In genomic region chr2:202121532-202122166, GRCh38 we compare ENCODE assay signal across 1 cellular context.
TF ChIP-seq lines count a peak whose summit lies in the region.

No MANE protein-coding gene starts in this region.

TF ChIP-seq in HepG2, 621 proteins besides CTCF, POLR2A, EP300 and RAD21 (continued from another document):
- TF ChIP-seq, protein P1, sequence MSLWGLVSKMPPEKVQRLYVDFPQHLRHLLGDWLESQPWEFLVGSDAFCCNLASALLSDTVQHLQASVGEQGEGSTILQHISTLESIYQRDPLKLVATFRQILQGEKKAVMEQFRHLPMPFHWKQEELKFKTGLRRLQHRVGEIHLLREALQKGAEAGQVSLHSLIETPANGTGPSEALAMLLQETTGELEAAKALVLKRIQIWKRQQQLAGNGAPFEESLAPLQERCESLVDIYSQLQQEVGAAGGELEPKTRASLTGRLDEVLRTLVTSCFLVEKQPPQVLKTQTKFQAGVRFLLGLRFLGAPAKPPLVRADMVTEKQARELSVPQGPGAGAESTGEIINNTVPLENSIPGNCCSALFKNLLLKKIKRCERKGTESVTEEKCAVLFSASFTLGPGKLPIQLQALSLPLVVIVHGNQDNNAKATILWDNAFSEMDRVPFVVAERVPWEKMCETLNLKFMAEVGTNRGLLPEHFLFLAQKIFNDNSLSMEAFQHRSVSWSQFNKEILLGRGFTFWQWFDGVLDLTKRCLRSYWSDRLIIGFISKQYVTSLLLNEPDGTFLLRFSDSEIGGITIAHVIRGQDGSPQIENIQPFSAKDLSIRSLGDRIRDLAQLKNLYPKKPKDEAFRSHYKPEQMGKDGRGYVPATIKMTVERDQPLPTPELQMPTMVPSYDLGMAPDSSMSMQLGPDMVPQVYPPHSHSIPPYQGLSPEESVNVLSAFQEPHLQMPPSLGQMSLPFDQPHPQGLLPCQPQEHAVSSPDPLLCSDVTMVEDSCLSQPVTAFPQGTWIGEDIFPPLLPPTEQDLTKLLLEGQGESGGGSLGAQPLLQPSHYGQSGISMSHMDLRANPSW (CRISPR knock-in tag; IDR thresholded peaks at IDR 0.05; ENCODE audit: borderline replicate concordance), result no peak
